8 cellular contexts compared by ENCODE assay signal in genomic region chr16:10386517-10387377, GRCh38. TPM values are rescaled to one million over a fixed set of nuclear protein-coding genes. Genes with fewer than 3 reads are reported as not detected.
DNase-seq lines count a peak whose midpoint lies in the region; ATAC-seq and TF ChIP-seq lines count a peak whose summit lies in the region.

No MANE protein-coding gene starts in this region.

- peaks cover 3% of the 10 kb centered on the region for H3K9me3 Mint-ChIP-seq in stimulated activated naive CD8-positive, alpha-beta T cell treated with anti-CD3 and anti-CD28 coated beads, Interleukin-15, Interleukin-2, amounts not matched to agents 100 ng/mL and 50 ng/mL, for 24 hours

- in situ Hi-C loops in brain microvascular endothelial cell (cut with HindIII; ENCODE audit: low pct_ligation_motif_present, low sequenced_read_pairs), result no loop called here

- H3K27ac ChIP-seq in brain microvascular endothelial cell, result no peak overlapping the region

- peaks cover 52% of the 10 kb centered on the region for H3K36me3 Mint-ChIP-seq in stimulated activated naive CD8-positive, alpha-beta T cell treated with anti-CD3 and anti-CD28 coated beads, Interleukin-15, Interleukin-2, amounts not matched to agents 100 ng/mL and 50 ng/mL, for 24 hours (ENCODE audit: low read depth)

- ATAC-seq in stimulated activated naive CD8-positive, alpha-beta T cell treated with anti-CD3 and anti-CD28 coated beads, Interleukin-15, Interleukin-2, amounts not matched to agents 100 U/mL and 50 U/mL, for 24 hours, result no peak
- no peak for ATAC-seq in omental fat pad (ENCODE audit: low FRiP score)

- H3K4me3 Mint-ChIP-seq in stimulated activated naive CD8-positive, alpha-beta T cell treated with anti-CD3 and anti-CD28 coated beads, Interleukin-15, Interleukin-2, amounts not matched to agents 100 ng/mL and 50 ng/mL, for 24 hours, result peak overlapping the region; percentile 98

- H3K4me3 ChIP-seq in brain microvascular endothelial cell (ENCODE audit: low read depth, low read length), result peak overlapping the region; percentile 79

- peak overlapping the region; percentile 95 for H3K27ac Mint-ChIP-seq in stimulated activated naive CD8-positive, alpha-beta T cell treated with anti-CD3 and anti-CD28 coated beads, Interleukin-15, Interleukin-2, amounts not matched to agents 100 ng/mL and 50 ng/mL, for 24 hours

- no peaks in the 10 kb centered on the region for H3K27me3 ChIP-seq in brain microvascular endothelial cell (replicated peaks)

- H3K27me3 Mint-ChIP-seq in stimulated activated naive CD8-positive, alpha-beta T cell treated with anti-CD3 and anti-CD28 coated beads, Interleukin-15, Interleukin-2, amounts not matched to agents 100 ng/mL and 50 ng/mL, for 24 hours, result no peaks in the 10 kb centered on the region

- TF ChIP-seq CTCF in brain microvascular endothelial cell (IDR thresholded peaks at IDR 0.05; ENCODE audit: low read depth, low read length, missing control alignments) (no peak), omental fat pad (IDR thresholded peaks at IDR 0.05) (no peak)

- peaks cover 54% of the 10 kb centered on the region for H3K4me1 Mint-ChIP-seq in stimulated activated naive CD8-positive, alpha-beta T cell treated with anti-CD3 and anti-CD28 coated beads, Interleukin-15, Interleukin-2, amounts not matched to agents 100 ng/mL and 50 ng/mL, for 24 hours (ENCODE audit: low read depth)

- DNase-seq in stimulated activated naive CD8-positive, alpha-beta T cell treated with anti-CD3 and anti-CD28 coated beads, Interleukin-15, Interleukin-2, amounts not matched to agents 100 U/mL and 50 U/mL, for 24 hours, result no peak
- DNase-seq in brain microvascular endothelial cell, result no peak
- peak; percentile 9 for DNase-seq in medulla oblongata (ENCODE audit: extremely low spot score)
- DNase-seq in NCI-H748 (lab: John Stamatoyannopoulos, UW; ENCODE audit: unreplicated experiment), result no peak
- DNase-seq in NCI-H128 (lab: John Stamatoyannopoulos, UW; ENCODE audit: unreplicated experiment), result no peak
- DNase-seq in omental fat pad (ENCODE audit: low spot score), result no peak
- DNase-seq in LoVo (ENCODE audit: low spot score), result no peak

- H3K36me3 ChIP-seq in brain microvascular endothelial cell (replicated peaks), result no peaks in the 10 kb centered on the region

RNA-seq across cellular contexts. Expression of gene ATF7IP2, which starts 0.9 kb away (rescaled TPM):
- total RNA-seq in omental fat pad, result 10 to 100 TPM; 11.3 to 16.4 (median 12.7) TPM
